Comparison of ENCODE assay signal across 8 cellular contexts in the genomic region with DNA sequence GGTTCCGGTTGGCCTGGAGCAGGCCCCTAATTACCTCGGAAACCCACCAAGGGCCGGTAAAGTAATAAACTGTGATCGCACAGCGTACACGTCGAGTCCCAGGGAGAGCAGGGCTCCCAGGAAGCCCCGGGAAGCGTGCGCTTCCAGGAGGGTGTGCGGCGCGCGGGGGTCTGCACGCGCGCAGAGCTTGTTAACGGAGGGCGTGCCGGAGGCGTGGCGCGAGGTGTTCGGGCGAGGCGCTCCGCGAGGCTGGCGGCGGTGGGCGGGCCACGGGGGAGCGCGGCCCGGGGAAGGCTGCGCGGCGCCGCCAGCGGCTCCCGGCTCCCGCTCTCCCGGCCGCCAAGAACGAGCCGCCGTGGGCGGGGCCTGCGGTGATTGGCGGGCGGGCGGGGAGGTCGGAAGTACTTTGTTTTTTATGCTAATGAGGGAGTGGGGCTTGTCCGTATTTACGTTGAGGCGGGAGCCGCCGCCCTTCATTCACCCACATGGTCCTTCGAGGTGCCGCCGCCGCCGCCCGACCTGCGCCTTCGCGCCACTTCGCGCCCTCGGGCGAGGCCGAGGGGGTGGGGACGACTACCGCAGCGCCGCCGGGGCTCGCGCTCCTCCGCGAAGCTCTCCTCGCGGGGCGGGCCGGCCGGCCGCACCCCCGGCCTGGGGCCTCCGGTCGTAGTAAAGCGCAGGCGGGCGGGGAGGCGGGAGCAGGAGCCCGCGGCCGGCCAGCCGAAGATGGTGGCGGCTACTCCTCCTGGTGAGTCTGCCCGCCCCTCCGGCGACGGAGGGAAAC. TPM values are rescaled to one million over a fixed set of nuclear protein-coding genes. Genes with fewer than 3 reads are reported as not detected.
DNase-seq lines count a peak whose midpoint lies in the region; ATAC-seq and TF ChIP-seq lines count a peak whose summit lies in the region.

A gene (plus strand): TSS at position 476 of the 784 bp plus-strand sequence.

- H3K36me3 Mint-ChIP-seq in activated CD4-positive, alpha-beta T cell treated with anti-CD3 and anti-CD28 coated beads, Interleukin-2, amount 10 ng/mL, durations not matched to agents 7 days and 5 days (ENCODE audit: low read depth), result peaks cover 32% of the 10 kb centered on the region

- H3K4me3 ChIP-seq in coronary artery, result peak within 1 kb of the TSS; percentile 88
- H3K4me3 ChIP-seq in left lung, result peak within 1 kb of the TSS; percentile 66 to 86

- peaks cover 1% of the 10 kb centered on the region for H3K27me3 Mint-ChIP-seq in activated CD4-positive, alpha-beta T cell treated with anti-CD3 and anti-CD28 coated beads, Interleukin-2, amount 10 ng/mL, durations not matched to agents 7 days and 5 days

- ATAC-seq in GM19372 (IDR thresholded peaks at IDR 0.05; ENCODE audit: low read depth, unreplicated experiment), result peak; percentile 45
- peak; percentile 43 for ATAC-seq in HG03520 (IDR thresholded peaks at IDR 0.05; ENCODE audit: unreplicated experiment)
- ATAC-seq in left lung, result peak; percentile 88

- DNase-seq in C1 segment of cervical spinal cord (lab: John Stamatoyannopoulos, UW), result peak in 13 of 14 donors; percentile 29 to 88 (median 68)
- peak; percentile 99 for DNase-seq in NCI-H69 (lab: John Stamatoyannopoulos, UW)
- DNase-seq in activated CD4-positive, alpha-beta T cell treated with anti-CD3 and anti-CD28 coated beads, Interleukin-2, amount 10 ng/mL, durations not matched to agents 7 days and 5 days, result peak; percentile 89
- DNase-seq in coronary artery (ENCODE audit: low spot score), result peak; percentile 90
- peak; percentile 92 to 97 for DNase-seq in left lung
- peak; percentile 90 to 93 for DNase-seq in stimulated activated CD4-positive, alpha-beta T cell treated with anti-CD3 and anti-CD28 coated beads, Interleukin-2, amount 100 ng/mL, for 24 hours

- intact Hi-C loops in left lung (cut with DNase I), result no loop called here

- CTCF ChIA-PET in activated CD4-positive, alpha-beta T cell treated with anti-CD3 and anti-CD28 coated beads, Interleukin-2, amount 10 ng/mL, durations not matched to agents 7 days and 5 days (lab: Charles Lee), result interaction anchor here (0.8 to 1.1 kb wide), 2 partner anchors 23 to 34 kb away, joined by 3 to 4 read pairs; no protein-coding TSS in a partner anchor

- H3K36me3 ChIP-seq in left lung, result peaks cover 6 to 19% of the 10 kb centered on the region in 2 donors

- H3K27ac ChIP-seq in coronary artery (peak within 1 kb of the TSS; percentile 89 to 94), left lung (peak within 1 kb of the TSS; percentile 92 to 96)

- peak within 1 kb of the TSS; percentile 97 for H3K4me3 Mint-ChIP-seq in activated CD4-positive, alpha-beta T cell treated with anti-CD3 and anti-CD28 coated beads, Interleukin-2, amount 10 ng/mL, durations not matched to agents 7 days and 5 days

- peak within 1 kb of the TSS; percentile 98 for H3K27ac Mint-ChIP-seq in activated CD4-positive, alpha-beta T cell treated with anti-CD3 and anti-CD28 coated beads, Interleukin-2, amount 10 ng/mL, durations not matched to agents 7 days and 5 days

- no peak for TF ChIP-seq CTCF in coronary artery (IDR thresholded peaks at IDR 0.05)
- TF ChIP-seq CTCF in left lung (IDR thresholded peaks at IDR 0.05), result no peak

- POLR2A ChIA-PET in activated CD4-positive, alpha-beta T cell treated with anti-CD3 and anti-CD28 coated beads, Interleukin-2, amount 10 ng/mL, durations not matched to agents 7 days and 5 days (lab: Charles Lee), result no interaction called here

- peaks cover 0 to 8% of the 10 kb centered on the region in 2 donors for H3K27me3 ChIP-seq in left lung

- H3K4me1 ChIP-seq in left lung, result peaks cover 16 to 41% of the 10 kb centered on the region in 2 donors

- no peaks in the 10 kb centered on the region for H3K9me3 ChIP-seq in left lung

- H3K4me1 Mint-ChIP-seq in activated CD4-positive, alpha-beta T cell treated with anti-CD3 and anti-CD28 coated beads, Interleukin-2, amount 10 ng/mL, durations not matched to agents 7 days and 5 days, result peaks cover 47% of the 10 kb centered on the region

- H3K9me3 Mint-ChIP-seq in activated CD4-positive, alpha-beta T cell treated with anti-CD3 and anti-CD28 coated beads, Interleukin-2, amount 10 ng/mL, durations not matched to agents 7 days and 5 days, result no peaks in the 10 kb centered on the region

RNA-seq across cellular contexts. Expression of the gene that starts here (rescaled TPM):
- 1 to 10 TPM; 8.1 to 8.7 TPM for total RNA-seq in activated CD4-positive, alpha-beta T cell treated with anti-CD3 and anti-CD28 coated beads, Interleukin-2, amount 10 ng/mL, durations not matched to agents 7 days and 5 days
- total RNA-seq in left lung, result 1 to 10 TPM; 2.4 to 7.6 TPM

Comparison
In these comparisons a context has a peak if more than half of its experiments do, and no peak if none do; other contexts are left out.
1. Peak in every context shown above with its lines: DNase-seq, ATAC-seq, H3K4me3 ChIP-seq and H3K27ac ChIP-seq.